In the genomic region with DNA sequence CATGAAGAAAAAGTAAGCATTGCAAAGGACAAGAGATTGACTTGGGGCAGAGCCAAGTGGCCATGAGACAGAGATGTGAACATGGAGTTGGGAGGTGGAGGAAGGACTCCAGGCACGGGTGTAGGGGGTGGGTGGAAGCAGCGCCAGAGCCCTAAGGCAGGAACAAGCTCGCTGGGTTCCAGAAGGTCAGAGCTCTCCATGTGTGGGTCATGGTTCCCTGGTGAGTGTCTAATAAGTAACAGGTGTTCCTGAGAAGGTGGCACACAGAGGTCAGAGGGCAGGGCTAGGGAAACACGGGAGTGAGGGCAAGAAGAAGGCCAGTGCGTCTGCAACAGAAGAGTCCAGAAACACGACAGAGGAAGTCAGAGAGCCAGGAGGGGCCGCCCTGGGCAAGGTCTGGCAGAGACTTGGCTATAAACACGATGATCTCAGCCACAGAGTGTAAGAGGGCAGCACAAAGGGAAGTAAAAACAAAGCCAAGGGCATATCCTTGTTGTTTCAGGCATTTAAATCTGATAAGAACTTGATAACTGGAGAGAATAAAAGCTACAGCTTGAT, we compare ENCODE assay signal across 9 cellular contexts.
DNase-seq lines count a peak whose midpoint lies in the region; ATAC-seq and TF ChIP-seq lines count a peak whose summit lies in the region.
"Had no signal": no experiment of that assay in that cellular context is flagged by ENCODE, and none has a peak within 500 bp of the region (broad histone marks: within the 10 kb centered on the region; RNA-seq: fewer than 3 reads in every experiment).

No MANE protein-coding gene starts in this region.

- H3K27ac Mint-ChIP-seq in T-helper 2 cell treated with Interferon-gamma antibody and Interleukin-4, amounts not matched to agents 5 μg/mL and 100 μg/mL, for 36 hours: no peak overlapping the region

- H3K27me3 ChIP-seq in RWPE2 (ENCODE audit: insufficient read depth, poor library complexity, severe bottlenecking) (no peaks in the 10 kb centered on the region), heart left ventricle (no peaks in the 10 kb centered on the region), esophagus squamous epithelium (no peaks in the 10 kb centered on the region)

- H3K9me3 ChIP-seq in RWPE2 (ENCODE audit: severe bottlenecking) (no peaks in the 10 kb centered on the region), heart left ventricle (no peaks in the 10 kb centered on the region), esophagus squamous epithelium (no peaks in the 10 kb centered on the region)

- H3K4me3 Mint-ChIP-seq in T-helper 2 cell treated with Interferon-gamma antibody and Interleukin-4, amounts not matched to agents 5 μg/mL and 100 μg/mL, for 36 hours: no peak overlapping the region
- H3K4me3 Mint-ChIP-seq: activated naive CD4-positive, alpha-beta T cell treated with anti-CD3 and anti-CD28 coated beads, Interleukin-2, amount 50 U/mL, for 24 hours had no signal

- peaks cover 4% of the 10 kb centered on the region for H3K27me3 Mint-ChIP-seq in T-helper 2 cell treated with Interferon-gamma antibody and Interleukin-4, amounts not matched to agents 5 μg/mL and 100 μg/mL, for 36 hours (ENCODE audit: low read depth)

- no peaks in the 10 kb centered on the region for H3K9me3 Mint-ChIP-seq in T-helper 2 cell treated with Interferon-gamma antibody and Interleukin-4, amounts not matched to agents 5 μg/mL and 100 μg/mL, for 36 hours
- H3K9me3 Mint-ChIP-seq: activated naive CD4-positive, alpha-beta T cell treated with anti-CD3 and anti-CD28 coated beads, Interleukin-2, amount 50 U/mL, for 24 hours had no signal

- H3K36me3 ChIP-seq in RWPE2 (ENCODE audit: low read depth) (no peaks in the 10 kb centered on the region), heart left ventricle (no peaks in the 10 kb centered on the region), esophagus squamous epithelium (no peaks in the 10 kb centered on the region)

- H3K4me1 Mint-ChIP-seq in T-helper 2 cell treated with Interferon-gamma antibody and Interleukin-4, amounts not matched to agents 5 μg/mL and 100 μg/mL, for 36 hours (ENCODE audit: low read depth): no peaks in the 10 kb centered on the region

- CTCF ChIA-PET in RWPE1 (lab: Yijun Ruan, JAX): no interaction called here

- H3K4me3 ChIP-seq in RWPE2 (ENCODE audit: severe bottlenecking) (no peak overlapping the region), heart left ventricle (no peak overlapping the region), esophagus squamous epithelium (no peak overlapping the region)

- H3K27ac ChIP-seq in RWPE2 (ENCODE audit: poor library complexity, severe bottlenecking) (no peak overlapping the region), heart left ventricle (no peak overlapping the region), esophagus squamous epithelium (peak overlapping the region in 2 of 4 donors; percentile 24 to 33), RWPE1 (no peak overlapping the region)

- intact Hi-C loops in heart left ventricle (cut with DNase I) (loop anchor here in 1 of 10 donors (10.0 kb wide), 1 partner anchor 54 kb away; no protein-coding TSS in a partner anchor), sciatic nerve (cut with DNase I) (no loop called here), esophagus squamous epithelium (cut with DNase I) (no loop called here)

- WGBS in heart left ventricle, 4 donors: 35 to 46% (median 45%) methylated on average over 8 of the region's 8 CpGs
- 26 to 28% methylated on average over 8 of the region's 8 CpGs for WGBS in esophagus squamous epithelium, 2 donors

- TF ChIP-seq CTCF in RWPE2 (IDR thresholded peaks at IDR 0.05; ENCODE audit: poor library complexity, severe bottlenecking) (peak; percentile 25), heart left ventricle (IDR thresholded peaks at IDR 0.05) (no peak), esophagus squamous epithelium (IDR thresholded peaks at IDR 0.05) (no peak), RWPE1 (conservative IDR thresholded peaks at IDR 0.05; ENCODE audit: low read depth) (no peak)

- H3K4me1 ChIP-seq in RWPE2 (ENCODE audit: insufficient read depth, poor library complexity, severe bottlenecking): no peaks in the 10 kb centered on the region
- peaks cover 0 to 23% (median 0%) of the 10 kb centered on the region in 12 donors for H3K4me1 ChIP-seq in heart left ventricle
- H3K4me1 ChIP-seq in esophagus squamous epithelium: peaks cover 0 to 11% (median 0%) of the 10 kb centered on the region in 3 donors

- TF ChIP-seq POLR2A in heart left ventricle (IDR thresholded peaks at IDR 0.05) (no peak), esophagus squamous epithelium (IDR thresholded peaks at IDR 0.05) (no peak)

- H3K36me3 Mint-ChIP-seq in T-helper 2 cell treated with Interferon-gamma antibody and Interleukin-4, amounts not matched to agents 5 μg/mL and 100 μg/mL, for 36 hours (ENCODE audit: low read depth): no peaks in the 10 kb centered on the region
- H3K36me3 Mint-ChIP-seq: activated naive CD4-positive, alpha-beta T cell treated with anti-CD3 and anti-CD28 coated beads, Interleukin-2, amount 50 U/mL, for 24 hours had no signal

- POLR2A ChIA-PET in RWPE1 (lab: Yijun Ruan, JAX; ENCODE audit: low non-redundant PET): no interaction called here

- ATAC-seq in RWPE2 (ENCODE audit: low read depth): peak; percentile 86
- peak; percentile 55 to 88 (median 76) for ATAC-seq in heart left ventricle
- peak; percentile 81 for ATAC-seq in sciatic nerve

- DNase-seq in HK-2 (ENCODE audit: unreplicated experiment) (peak; percentile 30), RWPE2 (ENCODE audit: low spot score) (no peak), heart left ventricle (peak in 2 of 5 donors; percentile 32 to 62), sciatic nerve (ENCODE audit: low spot score) (no peak), esophagus squamous epithelium (lab: John Stamatoyannopoulos, UW) (no peak), RWPE1 (ENCODE audit: low spot score) (no peak), AG08396 (ENCODE audit: low spot score) (no peak)
- no peak for DNase-seq in T-helper 2 cell treated with Interferon-gamma antibody and Interleukin-4, amounts not matched to agents 5 μg/mL and 100 μg/mL, for 36 hours (ENCODE audit: low spot score)
